Comparison of ENCODE assay signal across 19 cellular contexts in genomic region chr11:34446389-34446788, GRCh38. TPM values are rescaled to one million over a fixed set of nuclear protein-coding genes. Genes with fewer than 3 reads are reported as not detected.
A peak's percentile ranks its signal among the peaks of the same experiment; 100 is the strongest.
DNase-seq lines count a peak whose midpoint lies in the region; ATAC-seq, FAIRE-seq and TF ChIP-seq lines count a peak whose summit lies in the region.
"Had no signal": no experiment of that assay in that cellular context is flagged by ENCODE, and none has a peak within 500 bp of the region (broad histone marks: within the 10 kb centered on the region; RNA-seq: fewer than 3 reads in every experiment).

No MANE protein-coding gene starts in this region.

- FAIRE-seq in K562 (lab: Jason Lieb, UNC): peak; percentile 6
- FAIRE-seq: A549, GM18507, H54 had no signal

- H3K27me3 Mint-ChIP-seq in CD14-positive monocyte (ENCODE audit: low read depth in 3 of 3) (no peaks in the 10 kb centered on the region), MCF 10A (ENCODE audit: insufficient read depth, unreplicated experiment) (no peaks in the 10 kb centered on the region)
- H3K27me3 Mint-ChIP-seq: CD4-positive, alpha-beta memory T cell had no signal

- no peak overlapping the region for H2AFZ ChIP-seq in K562 (ENCODE audit: low read depth, low read length)
- H2AFZ ChIP-seq: GM23338 had no signal

- peaks cover 73% of the 10 kb centered on the region for H3K79me2 ChIP-seq in K562 (ENCODE audit: control insufficient read depth, insufficient read depth, low read length)

- peaks cover 93% of the 10 kb centered on the region for H3K4me1 Mint-ChIP-seq in CD14-positive monocyte
- H3K4me1 Mint-ChIP-seq in MCF 10A (ENCODE audit: insufficient read depth, unreplicated experiment): no peaks in the 10 kb centered on the region
- H3K4me1 Mint-ChIP-seq: GM23338 had no signal

- TF ChIP-seq RAD21 in K562 (CRISPR knock-in tag; conservative IDR thresholded peaks at IDR 0.05 in 1 of 2, IDR thresholded peaks at IDR 0.05 in 1 of 2): no peak

- no peak for TF ChIP-seq POLR2A in K562 (conservative IDR thresholded peaks at IDR 0.05)

- peaks cover 15 to 39% of the 10 kb centered on the region in 2 donors for H3K36me3 Mint-ChIP-seq in CD14-positive monocyte
- H3K36me3 Mint-ChIP-seq in MCF 10A (ENCODE audit: insufficient read depth, unreplicated experiment): no peaks in the 10 kb centered on the region

- H3K4me3 Mint-ChIP-seq in CD14-positive monocyte (no peak overlapping the region), MCF 10A (ENCODE audit: unreplicated experiment) (no peak overlapping the region)
- H3K4me3 Mint-ChIP-seq: CD4-positive, alpha-beta memory T cell; GM23338 had no signal

- ATAC-seq in K562 (peak; percentile 55; the same call in 2 of the 3 replicates), HG03521 (IDR thresholded peaks at IDR 0.05; ENCODE audit: unreplicated experiment) (no peak)
- ATAC-seq: A549, GM23338 had no signal

- H3K27me3 ChIP-seq in K562 (ENCODE audit: control insufficient read depth in 2 of 2, insufficient read depth in 2 of 2, low read length in 2 of 2) (no peaks in the 10 kb centered on the region), neutrophil (no peaks in the 10 kb centered on the region)

- POLR2A ChIA-PET in K562 (lab: Yijun Ruan, JAX): interaction anchor here (0.6 to 1.2 kb wide), 2 partner anchors 10 to 224 kb away, joined by 3 to 5 read pairs; no protein-coding TSS in a partner anchor
- POLR2A ChIA-PET in MCF 10A (lab: Yijun Ruan, JAX): no interaction called here

- TF ChIP-seq EP300 in K562 (IDR thresholded peaks at IDR 0.05; ENCODE audit: low read length): no peak

- intact Hi-C loops in CD14-positive monocyte (cut with micrococcal nuclease): no loop called here
- intact Hi-C loops in K562 (cut with micrococcal nuclease): no loop called here
- intact Hi-C loops in MCF 10A (cut with micrococcal nuclease): no loop called here

- H3K9ac ChIP-seq in K562 (ENCODE audit: insufficient read depth in 1 of 2, low read depth in 2 of 2, low read length in 2 of 2): no peak overlapping the region

- H3K4me3 ChIP-seq in K562 (no peak overlapping the region), neutrophil (ENCODE audit: low read depth in 1 of 2, low read length in 1 of 2) (no peak overlapping the region)
- H3K4me3 ChIP-seq: A549, GM23338 had no signal

- H3K27ac Mint-ChIP-seq in CD14-positive monocyte: peak overlapping the region in 4 of 7 donors; percentile 1 to 88 (median 67)
- H3K27ac Mint-ChIP-seq in MCF 10A (ENCODE audit: low read depth, unreplicated experiment): no peak overlapping the region
- H3K27ac Mint-ChIP-seq: GM23338 had no signal

- H3K4me1 ChIP-seq in K562 (replicated peaks in 1 of 2; ENCODE audit: control insufficient read depth in 2 of 2, insufficient read depth in 2 of 2, low read length in 2 of 2): peaks cover 2 to 19% of the 10 kb centered on the region in 2 experiments; a peak in 3 of 5 replicates
- H3K4me1 ChIP-seq in neutrophil (ENCODE audit: control insufficient read depth in 1 of 2, insufficient read depth in 1 of 2, low read depth in 1 of 2, low read length in 1 of 2): peaks cover 100% of the 10 kb centered on the region in 2 experiments
- H3K4me1 ChIP-seq: A549 had no signal

- TF ChIP-seq CTCF in CD14-positive monocyte (IDR thresholded peaks at IDR 0.05) (no peak), K562 (IDR thresholded peaks at IDR 0.05 in 2 of 3, conservative IDR thresholded peaks at IDR 0.05 in 1 of 3; ENCODE audit: insufficient read depth in 2 of 3, low read depth in 1 of 3, low read length in 3 of 3) (no peak), neutrophil (IDR thresholded peaks at IDR 0.05) (no peak), MCF 10A (IDR thresholded peaks at IDR 0.05; ENCODE audit: unreplicated experiment) (no peak)

- WGBS in K562 (ENCODE audit: insufficient coverage, low coverage, missing lambda C conversion rate): 29% methylated on average over 3 of the region's 5 CpGs

- no peaks in the 10 kb centered on the region for H4K20me1 ChIP-seq in K562 (replicated peaks; ENCODE audit: control insufficient read depth, insufficient read depth, low read length)

- H3K9me1 ChIP-seq in K562 (ENCODE audit: control insufficient read depth, insufficient read depth, low read length): no peaks in the 10 kb centered on the region

- peaks cover 45% of the 10 kb centered on the region for H3K36me3 ChIP-seq in K562 (ENCODE audit: control insufficient read depth, insufficient read depth, low read length)
- no peaks in the 10 kb centered on the region for H3K36me3 ChIP-seq in neutrophil

- no peaks in the 10 kb centered on the region for H3K9me3 ChIP-seq in K562 (replicated peaks; ENCODE audit: control insufficient read depth, insufficient read depth, low read depth, low read length)
- no peaks in the 10 kb centered on the region for H3K9me3 ChIP-seq in neutrophil

- DNase-seq in NCI-H526 (lab: John Stamatoyannopoulos, UW): peak; percentile 14 to 24
- no peak for DNase-seq in NCI-H526 treated with DMSO at 0.1 percent for 48 hours (lab: John Stamatoyannopoulos, UW)
- no peak for DNase-seq in CD14-positive monocyte (ENCODE audit: low spot score)
- peak in 2 of 4 experiments; percentile 26 to 33 for DNase-seq in K562 (ENCODE audit: extremely low read depth in 1 of 4, low spot score in 3 of 4)
- no peak for DNase-seq in NCI-H345 treated with DMSO at 0.1 percent for 48 hours (lab: John Stamatoyannopoulos, UW; ENCODE audit: unreplicated experiment)
- DNase-seq in MCF 10A (ENCODE audit: unreplicated experiment): no peak
- DNase-seq: CD4-positive, alpha-beta memory T cell; DMS153; DMS79; GDM1; HCEC 1CT had no signal

- peak overlapping the region; percentile 19 for H3K4me2 ChIP-seq in K562 (ENCODE audit: insufficient read depth, low read length)
- H3K4me2 ChIP-seq: A549, GM23338 had no signal

- H3K9me3 Mint-ChIP-seq in CD14-positive monocyte (peaks cover 0 to 4% (median 3%) of the 10 kb centered on the region in 7 donors), MCF 10A (ENCODE audit: unreplicated experiment) (no peaks in the 10 kb centered on the region)
- H3K9me3 Mint-ChIP-seq: CD4-positive, alpha-beta memory T cell had no signal

- H3K27ac ChIP-seq in K562 (ENCODE audit: extremely low read depth, low read depth, low read length): no peak overlapping the region
- peak overlapping the region; percentile 93 for H3K27ac ChIP-seq in neutrophil
- H3K27ac ChIP-seq: 22Rv1, A549, C4-2B had no signal

- CTCF ChIA-PET in K562 (lab: Yijun Ruan, JAX; ENCODE audit: low intra/inter-chr PET ratio) (interaction anchor here (0.5 kb wide), 1 partner anchor 23 kb away, joined by 3 read pairs; no protein-coding TSS in a partner anchor), MCF 10A (lab: Yijun Ruan, JAX) (interaction anchor here (0.7 to 5.6 kb wide), 6 partner anchors 13 to 424 kb away, joined by 3 to 23 read pairs (median 4); no protein-coding TSS in a partner anchor)

- BruUV-seq in K562 (replicated peaks; lab: Mats Ljungman, UMichigan) (no TSS peak), MCF 10A (replicated peaks; lab: Mats Ljungman, UMichigan) (no TSS peak)

- in situ Hi-C loops in K562 (cut with MboI): no loop called here

TF ChIP-seq in K562, 482 proteins besides CTCF, POLR2A, EP300 and RAD21 (continues in another document):
- TF ChIP-seq HOMEZ (CRISPR knock-in tag; IDR thresholded peaks at IDR 0.05) (no peak), ATF2 (CRISPR knock-in tag; IDR thresholded peaks at IDR 0.05) (no peak), ZNF583 (CRISPR knock-in tag; IDR thresholded peaks at IDR 0.05) (no peak), SREBF1 (IDR thresholded peaks at IDR 0.05; ENCODE audit: borderline replicate concordance, low read depth, low read length) (no peak), ZNF24 (IDR thresholded peaks at IDR 0.05) (no peak), ZNF717 (CRISPR knock-in tag; IDR thresholded peaks at IDR 0.05) (no peak)

RNA-seq across cellular contexts. Expression of gene CAT, which starts 7.7 kb away (rescaled TPM):
- polyA plus RNA-seq in CD14-positive monocyte (100 to 1,000 TPM; 429 to 432 TPM), K562 (2011; rRNA removed) (143 and 183 TPM in 2 replicates), K562 (2014; fragmentation: Illumina TruSeq; extraction: Trizol) (126 and 162 TPM in 2 replicates), K562 (2014; fragmentation: Nextera tagmentation; extraction: Ambion mirVana) (100 to 1,000 TPM; 114 to 172 TPM), K562 (2014; rRNA removed) (99.1 and 110 TPM in 2 replicates)
- 61.5 and 103 TPM in 2 replicates for total RNA-seq in K562 (2011; cell fraction: chromatin; rRNA removed; ENCODE audit: low replicate concordance)
- total RNA-seq in K562 (2011; cell fraction: nucleolus; rRNA removed): 44.7 and 51.1 TPM in 2 replicates
- 61.4 and 65.7 TPM in 2 replicates for total RNA-seq in K562 (2011; cell fraction: nucleoplasm; rRNA removed)
- total RNA-seq in K562 (2014; rRNA removed) (93.2 and 103 TPM in 2 replicates), K562 (2014; rRNA removed; fragmentation: Illumina TruSeq; extraction: Trizol) (115 and 124 TPM in 2 replicates), K562 (2015; rRNA removed; fragmentation: Illumina TruSeq; extraction: Trizol) (96.7 and 101 TPM in 2 replicates), K562 (2021) (86.7 and 95.1 TPM in 2 replicates), MCF 10A (2022) (9.5 and 12.1 TPM in 2 replicates)
- 127 and 140 TPM in 2 replicates for polyA plus RNA-seq in K562 (2011; cell fraction: cytosol; rRNA removed)
- polyA plus RNA-seq in K562 (2011; cell fraction: nucleus; rRNA removed): 99.0 and 115 TPM in 2 replicates
- 70.6 and 73.3 TPM in 2 replicates for polyA plus RNA-seq in K562 (2012)
- 104 and 133 TPM in 2 replicates for polyA minus RNA-seq in K562 (2011; rRNA and poly(A)+ RNA removed)
- polyA minus RNA-seq in K562 (2011; cell fraction: cytosol; rRNA and poly(A)+ RNA removed): 59.1 and 62.5 TPM in 2 replicates
- 32.4 and 53.8 TPM in 2 replicates for polyA minus RNA-seq in K562 (2011; cell fraction: nucleus; rRNA and poly(A)+ RNA removed)

Comparison
In these comparisons a context has a peak if more than half of its experiments do, and no peak if none do; other contexts are left out.
1. DNase-seq: peak in NCI-H526 (2 of 2); none in NCI-H526 treated with DMSO at 0.1 percent for 48 hours (single experiment), CD14-positive monocyte (single experiment), NCI-H345 treated with DMSO at 0.1 percent for 48 hours (single experiment) and MCF 10A (single experiment).